Comparison of ENCODE assay signal across 1 cellular context in the genomic region with DNA sequence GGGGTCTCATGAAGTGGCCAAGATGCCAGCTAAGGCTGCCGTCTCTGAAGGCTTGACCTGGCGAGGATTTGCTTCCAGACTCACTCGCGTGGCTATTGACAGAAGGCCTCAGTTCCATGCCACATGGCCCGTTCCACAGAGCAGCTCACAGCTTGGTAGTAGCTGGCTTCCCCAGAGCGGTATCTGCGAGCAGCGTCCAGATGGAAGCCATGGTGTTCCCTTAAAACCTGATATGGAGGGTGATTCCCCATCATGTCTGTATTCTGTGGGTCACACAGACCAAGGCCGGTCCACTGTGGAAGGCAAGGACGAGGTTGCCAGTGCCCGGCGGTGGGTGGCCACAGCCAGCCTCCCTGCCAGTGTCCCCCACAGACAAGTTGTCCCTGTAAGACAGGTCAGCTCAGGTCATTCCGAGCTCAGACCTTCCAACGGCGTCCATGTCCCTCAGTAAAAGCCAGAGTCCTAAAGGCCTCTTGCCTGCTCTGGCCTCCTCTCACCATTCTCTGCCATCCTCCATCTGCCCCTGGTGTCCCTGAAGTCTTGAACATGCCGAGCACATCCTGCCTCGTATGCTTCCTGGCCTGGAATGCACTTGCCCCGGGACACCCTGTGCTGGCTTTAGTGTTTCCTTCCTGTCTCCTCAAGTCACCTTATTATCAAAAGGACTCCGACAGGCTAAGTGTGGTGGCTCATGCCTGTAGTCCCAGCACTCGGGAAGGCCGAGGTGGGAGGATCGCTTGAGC.
TF ChIP-seq lines count a peak whose summit lies in the region.

No MANE protein-coding gene starts in this region.

TF ChIP-seq in K562, 482 proteins besides CTCF, POLR2A, EP300 and RAD21:
- TF ChIP-seq, protein P1, sequence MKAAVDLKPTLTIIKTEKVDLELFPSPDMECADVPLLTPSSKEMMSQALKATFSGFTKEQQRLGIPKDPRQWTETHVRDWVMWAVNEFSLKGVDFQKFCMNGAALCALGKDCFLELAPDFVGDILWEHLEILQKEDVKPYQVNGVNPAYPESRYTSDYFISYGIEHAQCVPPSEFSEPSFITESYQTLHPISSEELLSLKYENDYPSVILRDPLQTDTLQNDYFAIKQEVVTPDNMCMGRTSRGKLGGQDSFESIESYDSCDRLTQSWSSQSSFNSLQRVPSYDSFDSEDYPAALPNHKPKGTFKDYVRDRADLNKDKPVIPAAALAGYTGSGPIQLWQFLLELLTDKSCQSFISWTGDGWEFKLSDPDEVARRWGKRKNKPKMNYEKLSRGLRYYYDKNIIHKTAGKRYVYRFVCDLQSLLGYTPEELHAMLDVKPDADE (conservative IDR thresholded peaks at IDR 0.05; ENCODE audit: control insufficient read depth, low read depth, low read length): no peak
- peak; percentile 36 for TF ChIP-seq RBM22 (IDR thresholded peaks at IDR 0.05; ENCODE audit: low read depth, low read length, poor library complexity, severe bottlenecking)
- 0 out of 2 replicates have a peak, but pooled peaks have one; percentile 36 for TF ChIP-seq POLR2AphosphoS2 (IDR thresholded peaks at IDR 0.05; ENCODE audit: low read length)
- TF ChIP-seq ZKSCAN1 (IDR thresholded peaks at IDR 0.05; ENCODE audit: low read depth, low read length): no peak
- TF ChIP-seq MAZ (CRISPR knock-in tag; conservative IDR thresholded peaks at IDR 0.05 in 1 of 2, IDR thresholded peaks at IDR 0.05 in 1 of 2): no peak
- TF ChIP-seq CREB5 (CRISPR knock-in tag; IDR thresholded peaks at IDR 0.05): no peak
- TF ChIP-seq POLR2G (IDR thresholded peaks at IDR 0.05; ENCODE audit: low read depth, low read length): peak; percentile 52; the same call in 1 of the 2 replicates
- TF ChIP-seq, protein P2, sequence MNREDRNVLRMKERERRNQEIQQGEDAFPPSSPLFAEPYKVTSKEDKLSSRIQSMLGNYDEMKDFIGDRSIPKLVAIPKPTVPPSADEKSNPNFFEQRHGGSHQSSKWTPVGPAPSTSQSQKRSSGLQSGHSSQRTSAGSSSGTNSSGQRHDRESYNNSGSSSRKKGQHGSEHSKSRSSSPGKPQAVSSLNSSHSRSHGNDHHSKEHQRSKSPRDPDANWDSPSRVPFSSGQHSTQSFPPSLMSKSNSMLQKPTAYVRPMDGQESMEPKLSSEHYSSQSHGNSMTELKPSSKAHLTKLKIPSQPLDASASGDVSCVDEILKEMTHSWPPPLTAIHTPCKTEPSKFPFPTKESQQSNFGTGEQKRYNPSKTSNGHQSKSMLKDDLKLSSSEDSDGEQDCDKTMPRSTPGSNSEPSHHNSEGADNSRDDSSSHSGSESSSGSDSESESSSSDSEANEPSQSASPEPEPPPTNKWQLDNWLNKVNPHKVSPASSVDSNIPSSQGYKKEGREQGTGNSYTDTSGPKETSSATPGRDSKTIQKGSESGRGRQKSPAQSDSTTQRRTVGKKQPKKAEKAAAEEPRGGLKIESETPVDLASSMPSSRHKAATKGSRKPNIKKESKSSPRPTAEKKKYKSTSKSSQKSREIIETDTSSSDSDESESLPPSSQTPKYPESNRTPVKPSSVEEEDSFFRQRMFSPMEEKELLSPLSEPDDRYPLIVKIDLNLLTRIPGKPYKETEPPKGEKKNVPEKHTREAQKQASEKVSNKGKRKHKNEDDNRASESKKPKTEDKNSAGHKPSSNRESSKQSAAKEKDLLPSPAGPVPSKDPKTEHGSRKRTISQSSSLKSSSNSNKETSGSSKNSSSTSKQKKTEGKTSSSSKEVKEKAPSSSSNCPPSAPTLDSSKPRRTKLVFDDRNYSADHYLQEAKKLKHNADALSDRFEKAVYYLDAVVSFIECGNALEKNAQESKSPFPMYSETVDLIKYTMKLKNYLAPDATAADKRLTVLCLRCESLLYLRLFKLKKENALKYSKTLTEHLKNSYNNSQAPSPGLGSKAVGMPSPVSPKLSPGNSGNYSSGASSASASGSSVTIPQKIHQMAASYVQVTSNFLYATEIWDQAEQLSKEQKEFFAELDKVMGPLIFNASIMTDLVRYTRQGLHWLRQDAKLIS (CRISPR knock-in tag; IDR thresholded peaks at IDR 0.05): no peak
- no peak for TF ChIP-seq PCBP2 (IDR thresholded peaks at IDR 0.05; ENCODE audit: low read depth, low read length, poor library complexity, severe bottlenecking)
